23 cellular contexts compared by ENCODE assay signal in the genomic region with DNA sequence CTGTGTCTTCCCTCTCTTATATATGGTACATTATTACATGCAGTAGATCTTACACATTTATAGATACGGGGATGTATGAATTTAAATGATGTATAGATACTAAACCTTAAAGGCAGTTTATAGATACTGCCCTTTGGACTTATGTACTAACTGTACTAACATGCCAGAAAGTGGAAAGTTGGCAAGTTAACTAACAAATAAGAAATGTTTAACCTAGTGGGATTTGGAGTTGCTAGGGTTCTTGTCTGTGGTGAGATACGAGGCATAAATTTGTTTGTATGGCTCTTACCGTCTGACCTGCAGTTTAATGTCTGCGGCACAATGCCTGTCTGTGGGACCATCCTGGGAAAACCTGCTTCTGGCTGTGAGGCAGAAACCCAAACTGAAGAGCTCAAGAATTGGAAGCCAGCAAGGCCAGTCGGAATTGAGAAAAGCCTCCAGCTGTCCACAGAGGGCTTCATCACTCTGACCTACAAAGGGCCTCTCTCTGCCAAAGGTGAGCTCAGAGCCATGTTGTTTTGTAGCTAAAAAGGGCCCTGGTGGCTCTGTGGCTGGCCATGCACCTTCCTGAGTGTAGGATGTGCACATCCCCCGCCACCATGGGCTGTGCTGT.
DNase-seq lines count a peak whose midpoint lies in the region; ATAC-seq, FAIRE-seq and TF ChIP-seq lines count a peak whose summit lies in the region.
"Had no signal": no experiment of that assay in that cellular context is flagged by ENCODE, and none has a peak within 500 bp of the region (broad histone marks: within the 10 kb centered on the region; RNA-seq: fewer than 3 reads in every experiment).

No MANE protein-coding gene starts in this region.

- DNase-seq in left lobe of liver (ENCODE audit: low spot score) (no peak), small intestine (peak; percentile 13), activated T-cell treated with anti-CD3 and anti-CD28 coated beads for 4 hours (no peak)
- DNase-seq: CD4-positive, CD25-positive, alpha-beta regulatory T cell; H9; HFFc6; MM.1S; NCI-H1417; NCI-H1694; NCI-H2029 treated with DMSO at 0.1 percent for 48 hours; NCI-H526 treated with DMSO at 0.1 percent for 48 hours; PC-9; RPMI8226; SHP77 had no signal

- no peaks in the 10 kb centered on the region for H3K27me3 ChIP-seq in small intestine (ENCODE audit: control insufficient read depth in 2 of 2, insufficient read depth in 2 of 2, low read length in 2 of 2)
- H3K27me3 ChIP-seq: BLaER1 had no signal

- H3K27ac ChIP-seq in small intestine (ENCODE audit: low read depth in 1 of 2, low read length in 1 of 2), result no peak overlapping the region
- H3K27ac ChIP-seq: BLaER1, KMS-11, PC-9 had no signal

- no peak overlapping the region for H3K4me3 ChIP-seq in small intestine (ENCODE audit: low read depth in 1 of 2, low read length in 2 of 2)
- H3K4me3 ChIP-seq: BLaER1, GM23338, PC-9 had no signal

- H3K9me3 ChIP-seq in small intestine (ENCODE audit: control insufficient read depth, low read depth), result no peaks in the 10 kb centered on the region
- H3K9me3 ChIP-seq: BLaER1 had no signal

- H3K36me3 ChIP-seq in small intestine (ENCODE audit: control insufficient read depth in 2 of 2, insufficient read depth in 2 of 2, low read length in 2 of 2), result peaks cover 22 to 34% of the 10 kb centered on the region in 2 donors

- TF ChIP-seq CTCF in nephron (IDR thresholded peaks at IDR 0.05; ENCODE audit: unreplicated experiment in 3 of 3), result no peak

- no peaks in the 10 kb centered on the region for H3K27me3 Mint-ChIP-seq in nephron (ENCODE audit: low read depth)
- H3K27me3 Mint-ChIP-seq: CD4-positive, CD25-positive, alpha-beta regulatory T cell; IgD-negative memory B cell had no signal

- H3K4me3 Mint-ChIP-seq in nephron, result no peak overlapping the region
- H3K4me3 Mint-ChIP-seq: CD4-positive, CD25-positive, alpha-beta regulatory T cell; GM23338; H9; HFFc6; IgD-negative memory B cell had no signal

- no peaks in the 10 kb centered on the region for H3K4me1 ChIP-seq in small intestine (ENCODE audit: control insufficient read depth in 2 of 2, insufficient read depth in 1 of 2, low read depth in 1 of 2, low read length in 1 of 2)
- H3K4me1 ChIP-seq: BLaER1 had no signal

- H3K4me1 Mint-ChIP-seq in nephron, result no peaks in the 10 kb centered on the region
- H3K4me1 Mint-ChIP-seq: GM23338, H9 had no signal

- 46 to 70% (median 47%) methylated on average over 6 of the region's 6 CpGs for WGBS in small intestine, 3 donors

- H3K9me3 Mint-ChIP-seq in nephron, result no peaks in the 10 kb centered on the region
- H3K9me3 Mint-ChIP-seq: GM23338, H9, HFFc6, IgD-negative memory B cell had no signal

- peak overlapping the region; percentile 67 to 81 (median 76) for H3K27ac Mint-ChIP-seq in nephron
- H3K27ac Mint-ChIP-seq: CD4-positive, CD25-positive, alpha-beta regulatory T cell; GM23338; H9; HFFc6 had no signal

- peaks cover 82% of the 10 kb centered on the region for H3K36me3 Mint-ChIP-seq in nephron (ENCODE audit: low read depth)

- FAIRE-seq in colon (lab: Jason Lieb, UNC) (peak; percentile 5), small intestine (lab: Jason Lieb, UNC) (peak; percentile 26)
- FAIRE-seq: A204.1 had no signal

- peak; percentile 67 for ATAC-seq in left lobe of liver
- ATAC-seq in GM19463 (IDR thresholded peaks at IDR 0.05; ENCODE audit: unreplicated experiment), result no peak
- no peak for ATAC-seq in GM19395 (IDR thresholded peaks at IDR 0.05; ENCODE audit: unreplicated experiment)
- ATAC-seq: GM23338 had no signal
